8 cellular contexts compared by ENCODE assay signal in genomic region chr20:37804584-37805566, GRCh38.
DNase-seq lines count a peak whose midpoint lies in the region; ATAC-seq, FAIRE-seq and TF ChIP-seq lines count a peak whose summit lies in the region.

No MANE protein-coding gene starts in this region.

- H3K9me3 Mint-ChIP-seq in natural killer cell treated with Interleukin-12 subunit alpha and Interleukin-12 subunit beta and Interleukin-15 and Interleukin-18, amount 100 ng/mL, for 72 hours, result no peaks in the 10 kb centered on the region

- peak overlapping the region; percentile 34 to 51 for H3K27ac Mint-ChIP-seq in natural killer cell treated with Interleukin-12 subunit alpha and Interleukin-12 subunit beta and Interleukin-15 and Interleukin-18, amount 100 ng/mL, for 72 hours

- no peak for FAIRE-seq in HTR-8/SVneo (lab: Jason Lieb, UNC)

- peak; percentile 72 for ATAC-seq in GM19023 (IDR thresholded peaks at IDR 0.05; ENCODE audit: unreplicated experiment)
- peak; percentile 64 for ATAC-seq in HG02938 (IDR thresholded peaks at IDR 0.05; ENCODE audit: unreplicated experiment)
- ATAC-seq in natural killer cell treated with Interleukin-12 subunit alpha and Interleukin-12 subunit beta and Interleukin-15 and Interleukin-18, amount 100 ng/mL, for 72 hours, result peak; percentile 73 to 87

- peak; percentile 39; the same call in 1 of the 2 replicates for TF ChIP-seq POLR2A in Raji (IDR thresholded peaks at IDR 0.05; ENCODE audit: insufficient read depth, low read depth, low read length)

- H3K27me3 Mint-ChIP-seq in natural killer cell treated with Interleukin-12 subunit alpha and Interleukin-12 subunit beta and Interleukin-15 and Interleukin-18, amount 100 ng/mL, for 72 hours, result no peaks in the 10 kb centered on the region

- no peak for DNase-seq in natural killer cell treated with Interleukin-12 subunit alpha and Interleukin-12 subunit beta and Interleukin-15 and Interleukin-18, amount 100 ng/mL, for 72 hours (ENCODE audit: low spot score)
- DNase-seq in SW480 (ENCODE audit: low spot score), result no peak
- no peak for DNase-seq in activated effector memory CD4-positive, alpha-beta T cell treated with Interleukin-2 at 50 U/mL for 16 hours
- no peak for DNase-seq in HTR-8/SVneo (ENCODE audit: insufficient read length, low spot score)
- no peak for DNase-seq in T1000 (lab: John Stamatoyannopoulos, UW)

- peaks cover 12 to 14% of the 10 kb centered on the region in 2 donors for H3K4me1 Mint-ChIP-seq in natural killer cell treated with Interleukin-12 subunit alpha and Interleukin-12 subunit beta and Interleukin-15 and Interleukin-18, amount 100 ng/mL, for 72 hours (ENCODE audit: low read depth in 2 of 2)

- peak overlapping the region; percentile 35 for H3K4me3 Mint-ChIP-seq in natural killer cell treated with Interleukin-12 subunit alpha and Interleukin-12 subunit beta and Interleukin-15 and Interleukin-18, amount 100 ng/mL, for 72 hours

- H3K36me3 Mint-ChIP-seq in natural killer cell treated with Interleukin-12 subunit alpha and Interleukin-12 subunit beta and Interleukin-15 and Interleukin-18, amount 100 ng/mL, for 72 hours, result peaks cover 6% of the 10 kb centered on the region
